Comparison of ENCODE assay signal across 6 cellular contexts in genomic region chr17:75105269-75106080, GRCh38. TPM values are rescaled to one million over a fixed set of nuclear protein-coding genes. Genes with fewer than 3 reads are reported as not detected.
DNase-seq lines count a peak whose midpoint lies in the region; ATAC-seq and TF ChIP-seq lines count a peak whose summit lies in the region.

No MANE protein-coding gene starts in this region.

- no peaks in the 10 kb centered on the region for H3F3A ChIP-seq in OCI-LY1 (ENCODE audit: insufficient read depth, low read length)

- H3K4me1 ChIP-seq in heart right ventricle: peaks cover 4 to 32% (median 12%) of the 10 kb centered on the region in 9 donors
- peaks cover 19% of the 10 kb centered on the region for H3K4me1 ChIP-seq in OCI-LY1 (ENCODE audit: insufficient read depth, low read length, severe bottlenecking)

- peak in 5 of 8 donors; percentile 30 to 58 (median 46) for ATAC-seq in heart right ventricle
- no peak for ATAC-seq in HG03520 (IDR thresholded peaks at IDR 0.05; ENCODE audit: unreplicated experiment)

- peak; percentile 45 to 81 (median 68) for TF ChIP-seq CTCF in heart right ventricle (IDR thresholded peaks at IDR 0.05)
- TF ChIP-seq CTCF in OCI-LY1 (IDR thresholded peaks at IDR 0.05; ENCODE audit: low read length): peak; percentile 72
- TF ChIP-seq CTCF in fibroblast of pulmonary artery (IDR thresholded peaks at IDR 0.05; ENCODE audit: low read length, missing control alignments): peak; percentile 74

- H2AFZ ChIP-seq in OCI-LY1 (ENCODE audit: low read length): no peak overlapping the region

- H3K27ac ChIP-seq in heart right ventricle: no peak overlapping the region
- no peak overlapping the region for H3K27ac ChIP-seq in OCI-LY1 (ENCODE audit: low read depth, low read length, poor library complexity, severe bottlenecking)

- H3K9ac ChIP-seq in OCI-LY1 (ENCODE audit: low read length): no peak overlapping the region

- 59 to 61% methylated on average over 15 of the region's 15 CpGs for WGBS in heart right ventricle, 2 donors

- H3K36me3 ChIP-seq in heart right ventricle: peaks cover 0 to 26% (median 2%) of the 10 kb centered on the region in 9 donors
- no peaks in the 10 kb centered on the region for H3K36me3 ChIP-seq in OCI-LY1 (ENCODE audit: insufficient read depth, low read length)

- H3K27me3 ChIP-seq in heart right ventricle (no peaks in the 10 kb centered on the region), OCI-LY1 (ENCODE audit: insufficient read depth, low read length) (no peaks in the 10 kb centered on the region)

- no peak overlapping the region for H3K4me3 ChIP-seq in heart right ventricle
- H3K4me3 ChIP-seq in OCI-LY1 (ENCODE audit: low read depth, low read length, poor library complexity, severe bottlenecking): no peak overlapping the region
- H3K4me3 ChIP-seq in fibroblast of pulmonary artery (replicated peaks; ENCODE audit: low read depth, low read length): no peak overlapping the region

- DNase-seq in heart right ventricle (no peak), cardiac septum (ENCODE audit: low spot score) (no peak), fibroblast of pulmonary artery (ENCODE audit: low read depth) (peak; percentile 51), KG1 (lab: John Stamatoyannopoulos, UW) (no peak)

- intact Hi-C loops in heart right ventricle (cut with DNase I) (loop anchor here in 2 of 10 donors (5.0 to 10.0 kb wide), 3 partner anchors 33 to 299 kb away; partner anchors contain the start of genes ATP5PD (in 1 of the 2), GRB2 (in 1 of the 2) and KCTD2 (in 1 of the 2)), cardiac septum (cut with DNase I) (no loop called here)

- H3K4me2 ChIP-seq in OCI-LY1 (ENCODE audit: low read length): no peak overlapping the region

- no peaks in the 10 kb centered on the region for H3K9me2 ChIP-seq in OCI-LY1 (ENCODE audit: low read depth, low read length)

- no peaks in the 10 kb centered on the region for H4K20me1 ChIP-seq in OCI-LY1 (ENCODE audit: insufficient read depth, low read length)

- H3K9me3 ChIP-seq in heart right ventricle (no peaks in the 10 kb centered on the region), OCI-LY1 (ENCODE audit: low read length) (no peaks in the 10 kb centered on the region)

- no peaks in the 10 kb centered on the region for H3K79me2 ChIP-seq in OCI-LY1 (ENCODE audit: insufficient read depth, low read length)

RNA-seq across cellular contexts. Expression of gene ARMC7, which starts 4.3 kb away (rescaled TPM):
- 1 to 10 TPM; 4.7 to 7.9 (median 5.2) TPM for total RNA-seq in heart right ventricle
- 1 to 10 TPM; 3.1 to 7.2 TPM for polyA plus RNA-seq in heart right ventricle
- 8.0 TPM for total RNA-seq in cardiac septum

RNA-seq across cellular contexts. Expression of gene SLC16A5, which starts 17.7 kb away (rescaled TPM):
- total RNA-seq in heart right ventricle (10 to 100 TPM in 8 of 10 donors, 1 to 10 TPM in 2; 7.5 to 17.4 (median 11.9) TPM), cardiac septum (22.7 TPM)
- 10 to 100 TPM in 1 of 2 donors, 1 to 10 TPM in 1; 3.6 to 12.4 TPM for polyA plus RNA-seq in heart right ventricle

RNA-seq across cellular contexts. Expression of gene NT5C, which starts 26.1 kb away (rescaled TPM):
- total RNA-seq in heart right ventricle: 10 to 100 TPM; 17.1 to 33.3 (median 21.6) TPM
- 10 to 100 TPM; 50.0 to 71.7 TPM for polyA plus RNA-seq in heart right ventricle
- total RNA-seq in cardiac septum: 27.7 TPM

RNA-seq across cellular contexts. Expression of gene JPT1, which starts 48.8 kb away (rescaled TPM):
- 10 to 100 TPM in 8 of 10 donors, 1 to 10 TPM in 2; 6.7 to 30.0 (median 12.6) TPM for total RNA-seq in heart right ventricle
- 10 to 100 TPM; 32.6 to 61.6 TPM for polyA plus RNA-seq in heart right ventricle
- 15.2 TPM for total RNA-seq in cardiac septum

RNA-seq across cellular contexts. Expression of gene KCTD2, which starts 58.5 kb away (rescaled TPM):
- total RNA-seq in heart right ventricle (10 to 100 TPM; 19.6 to 41.1 (median 29.6) TPM), cardiac septum (43.2 TPM)
- 10 to 100 TPM; 11.8 to 19.2 TPM for polyA plus RNA-seq in heart right ventricle
